26 cellular contexts compared by ENCODE assay signal in genomic region chr1:4944072-4944471, GRCh38.
"Had no signal": no experiment of that assay in that cellular context is flagged by ENCODE, and none has a peak within 500 bp of the region (broad histone marks: within the 10 kb centered on the region; RNA-seq: fewer than 3 reads in every experiment).

No MANE protein-coding gene starts in this region.

- H3K9me3 ChIP-seq: colonic mucosa, esophagus squamous epithelium, gastrocnemius medialis, lower lobe of right lung had no signal

- H3K4me1 ChIP-seq: colonic mucosa, esophagus squamous epithelium, gastrocnemius medialis, left lung, lower lobe of right lung had no signal

- H3K27ac Mint-ChIP-seq: mesothelial cell of epicardium, naive B cell had no signal

- H3K27ac ChIP-seq: colonic mucosa, dorsolateral prefrontal cortex, epithelial cell of prostate, esophagus squamous epithelium, gastrocnemius medialis, heart right ventricle, left lung, lower lobe of right lung had no signal

- DNase-seq: colonic mucosa; dermis blood vessel endothelial cell; effector CD4-positive, alpha-beta T cell; effector memory CD4-positive, alpha-beta T cell; erythroblast; esophagus squamous epithelium; foreskin fibroblast; gastrocnemius medialis; glutamatergic neuron; head of caudate nucleus; heart right ventricle; hippocampal formation; left cardiac atrium; left lung; left ventricle myocardium superior; lower lobe of right lung; mesenchymal stem cell; mucosa of descending colon; naive B cell had no signal

- FAIRE-seq: endometrium, islet of Langerhans, keratinocyte had no signal

- H3K4me3 ChIP-seq: colonic mucosa, dorsolateral prefrontal cortex, esophagus squamous epithelium, gastrocnemius medialis, heart right ventricle, left lung, lower lobe of right lung, mucosa of descending colon had no signal

- H3K27me3 ChIP-seq: colonic mucosa, esophagus squamous epithelium, gastrocnemius medialis, left lung had no signal

- H3K36me3 Mint-ChIP-seq: mesothelial cell of epicardium, naive B cell had no signal

- ATAC-seq: esophagus mucosa, gastrocnemius medialis, heart right ventricle, left cardiac atrium, left lung, left ventricle myocardium superior, lower lobe of right lung, mucosa of descending colon had no signal

- H3K4me1 Mint-ChIP-seq: mesothelial cell of epicardium, naive B cell had no signal

- H3K4me3 Mint-ChIP-seq: mesothelial cell of epicardium, naive B cell had no signal

- H3K36me3 ChIP-seq: colonic mucosa, esophagus squamous epithelium, gastrocnemius medialis, heart right ventricle, left lung, lower lobe of right lung had no signal
